ENCODE assay signal across 10 cellular contexts in genomic region chr9:131181091-131181681, GRCh38. TPM values are rescaled to one million over a fixed set of nuclear protein-coding genes. Genes with fewer than 3 reads are reported as not detected.
DNase-seq lines count a peak whose midpoint lies in the region; ATAC-seq and TF ChIP-seq lines count a peak whose summit lies in the region.
"Had no signal": no experiment of that assay in that cellular context is flagged by ENCODE, and none has a peak within 500 bp of the region (broad histone marks: within the 10 kb centered on the region; RNA-seq: fewer than 3 reads in every experiment).

No MANE protein-coding gene starts in this region.

- peak overlapping the region; percentile 48 for H3K27ac ChIP-seq in AG04450 (ENCODE audit: low read depth, low read length)
- H3K27ac ChIP-seq in RWPE2 (ENCODE audit: poor library complexity, severe bottlenecking): no peak overlapping the region
- H3K27ac ChIP-seq in uterus: no peak overlapping the region

- no peak for DNase-seq in AG04450 (ENCODE audit: low read depth, low spot score)
- no peak for DNase-seq in RWPE2 (ENCODE audit: low spot score)
- DNase-seq in fibroblast of the aortic adventitia (ENCODE audit: low read depth): no peak
- DNase-seq in amniotic stem cell (lab: John Stamatoyannopoulos, UW): no peak
- DNase-seq in iPS-NIHi11 (ENCODE audit: low spot score): no peak
- no peak for DNase-seq in uterus
- DNase-seq: Caco-2; stimulated activated CD4-positive, alpha-beta T cell treated with anti-CD3 and anti-CD28 coated beads, Interleukin-1b, Interleukin-23, amount 100 ng/mL, for 48 hours had no signal

- TF ChIP-seq CTCF in AG04450 (IDR thresholded peaks at IDR 0.05; ENCODE audit: low read depth, low read length) (peak; percentile 2; the same call in 1 of the 2 replicates), GM12875 (IDR thresholded peaks at IDR 0.05; ENCODE audit: borderline replicate concordance, insufficient read depth, low read depth, low read length) (peak; percentile 13; the same call in 1 of the 2 replicates), RWPE2 (IDR thresholded peaks at IDR 0.05; ENCODE audit: poor library complexity, severe bottlenecking) (no peak), fibroblast of the aortic adventitia (IDR thresholded peaks at IDR 0.05; ENCODE audit: insufficient read depth, low read length) (peak; percentile 20), uterus (IDR thresholded peaks at IDR 0.05) (no peak)

- CTCF ChIA-PET in AG04450 (lab: Charles Lee): interaction anchor here (0.6 to 7.6 kb wide), 7 partner anchors 9 to 169 kb away, joined by 3 to 199 read pairs (median 3); no protein-coding TSS in a partner anchor

- no peaks in the 10 kb centered on the region for H3K27me3 ChIP-seq in AG04450 (ENCODE audit: control insufficient read depth, insufficient read depth, low read length)
- no peaks in the 10 kb centered on the region for H3K27me3 ChIP-seq in RWPE2 (ENCODE audit: insufficient read depth, poor library complexity, severe bottlenecking)
- no peaks in the 10 kb centered on the region for H3K27me3 ChIP-seq in uterus

- H3K4me3 ChIP-seq in AG04450 (ENCODE audit: low read depth, low read length) (no peak overlapping the region), GM12875 (ENCODE audit: low read depth, low read length) (no peak overlapping the region), RWPE2 (ENCODE audit: severe bottlenecking) (no peak overlapping the region), fibroblast of the aortic adventitia (ENCODE audit: low read depth, low read length) (no peak overlapping the region), uterus (no peak overlapping the region)

- H3K4me1 ChIP-seq in RWPE2 (ENCODE audit: insufficient read depth, poor library complexity, severe bottlenecking) (no peaks in the 10 kb centered on the region), uterus (no peaks in the 10 kb centered on the region)
- H3K4me1 ChIP-seq: Caco-2 had no signal

- 0 out of 3 replicates have a peak, but pooled peaks have one; percentile 27 for ATAC-seq in RWPE2 (ENCODE audit: low read depth)
- no peak for ATAC-seq in HG03469 (IDR thresholded peaks at IDR 0.05; ENCODE audit: unreplicated experiment)

- H3K9me3 ChIP-seq in AG04450 (ENCODE audit: control insufficient read depth, insufficient read depth, low read length) (no peaks in the 10 kb centered on the region), RWPE2 (ENCODE audit: severe bottlenecking) (peaks cover 22% of the 10 kb centered on the region), uterus (no peaks in the 10 kb centered on the region)
- H3K9me3 ChIP-seq: Caco-2 had no signal

- TF ChIP-seq POLR2A in uterus (IDR thresholded peaks at IDR 0.05): no peak

- intact Hi-C loops in uterus (cut with DNase I; ENCODE audit: low total_unique reads): no loop called here

- H3K36me3 ChIP-seq in RWPE2 (ENCODE audit: low read depth) (peaks cover 86% of the 10 kb centered on the region), uterus (no peaks in the 10 kb centered on the region)

- POLR2A ChIA-PET in AG04450 (lab: Yijun Ruan, JAX): interaction anchor here (0.6 to 1.9 kb wide), 2 partner anchors 155 to 300 kb away, joined by 4 to 7 read pairs; no protein-coding TSS in a partner anchor

RNA-seq across cellular contexts. Expression of gene NUP214, which starts 55.8 kb away (rescaled TPM):
- 7.9 and 12.4 TPM in 2 replicates for polyA plus RNA-seq in AG04450 (2011; rRNA removed)
- polyA minus RNA-seq in AG04450 (2011; rRNA and poly(A)+ RNA removed): 23.9 and 33.5 TPM in 2 replicates
- total RNA-seq in fibroblast of the aortic adventitia (ENCODE audit: low replicate concordance) (18.1 and 20.2 TPM in 2 replicates), uterus (10 to 100 TPM; 13.2 to 75.8 (median 49.0) TPM)

Comparison
In these comparisons a context has a peak if more than half of its experiments do, and no peak if none do; other contexts are left out.
1. CTCF ChIP-seq: peak in AG04450 (single experiment), GM12875 (single experiment) and fibroblast of the aortic adventitia (single experiment); none in RWPE2 (single experiment) and uterus (0 of 4).